ENCODE assay signal across 22 cellular contexts in the genomic region with DNA sequence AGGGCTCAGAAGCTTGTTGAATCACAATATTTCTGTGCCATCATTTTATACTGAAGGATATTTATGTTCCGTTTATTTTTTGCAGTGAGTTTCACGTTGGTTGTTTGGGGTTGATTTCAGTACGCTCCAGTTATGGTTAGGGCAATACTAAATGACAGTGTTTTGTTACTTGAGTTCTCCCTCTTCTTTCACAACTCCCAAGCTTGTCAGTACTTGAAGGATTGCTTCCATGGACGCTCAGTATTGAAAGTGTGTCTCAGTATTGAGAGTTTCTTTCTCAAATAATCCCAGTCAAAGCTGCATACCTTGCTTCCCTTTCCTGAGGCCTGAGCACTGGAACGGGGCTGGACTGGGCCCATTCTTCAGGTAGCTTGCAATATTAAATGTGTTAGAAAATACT. TPM values are rescaled to one million over a fixed set of nuclear protein-coding genes. Genes with fewer than 3 reads are reported as not detected.
DNase-seq lines count a peak whose midpoint lies in the region; FAIRE-seq and TF ChIP-seq lines count a peak whose summit lies in the region.
"Had no signal": no experiment of that assay in that cellular context is flagged by ENCODE, and none has a peak within 500 bp of the region (broad histone marks: within the 10 kb centered on the region; RNA-seq: fewer than 3 reads in every experiment).

No MANE protein-coding gene starts in this region.

- no peaks in the 10 kb centered on the region for H3K9me3 Mint-ChIP-seq in glutamatergic neuron (ENCODE audit: unreplicated experiment)
- H3K9me3 Mint-ChIP-seq: CD8-positive, alpha-beta T cell; H9 had no signal

- DNase-seq in mammary epithelial cell (peak; percentile 59), breast epithelium (ENCODE audit: low spot score in 2 of 2) (no peak), bronchial epithelial cell (ENCODE audit: low read depth) (peak; percentile 73), keratinocyte (ENCODE audit: low read depth, low spot score) (no peak), GM03348 (ENCODE audit: low spot score) (no peak), glutamatergic neuron (no peak), activated T-cell treated with anti-CD3 and anti-CD28 coated beads for 4 hours (no peak)
- DNase-seq: Caco-2; CD4-positive, CD25-positive, alpha-beta regulatory T cell; CD8-positive, alpha-beta T cell; DMS153; DND-41; GM23248; H9 had no signal

- TF ChIP-seq CTCF in mammary epithelial cell (conservative IDR thresholded peaks at IDR 0.05 in 1 of 2, IDR thresholded peaks at IDR 0.05 in 1 of 2; ENCODE audit: extremely low read depth in 1 of 2, insufficient read depth in 1 of 2, low read depth in 1 of 2, low read length in 2 of 2), result no peak
- TF ChIP-seq CTCF in breast epithelium (IDR thresholded peaks at IDR 0.05), result no peak
- no peak for TF ChIP-seq CTCF in bronchial epithelial cell (IDR thresholded peaks at IDR 0.05; ENCODE audit: insufficient read depth, low read length, severe bottlenecking)
- TF ChIP-seq CTCF in keratinocyte (optimal IDR thresholded peaks at IDR 0.05 in 1 of 3, IDR thresholded peaks at IDR 0.05 in 1 of 3, conservative IDR thresholded peaks at IDR 0.05 in 1 of 3; ENCODE audit: extremely low read depth in 1 of 3, insufficient read depth in 2 of 3, low read length in 3 of 3), result no peak
- no peak for TF ChIP-seq CTCF in glutamatergic neuron (IDR thresholded peaks at IDR 0.05; ENCODE audit: partially characterized antibody, unreplicated experiment)

- H3K36me3 ChIP-seq in mammary epithelial cell (ENCODE audit: insufficient read depth, low read length), result no peaks in the 10 kb centered on the region
- no peaks in the 10 kb centered on the region for H3K36me3 ChIP-seq in breast epithelium
- no peaks in the 10 kb centered on the region for H3K36me3 ChIP-seq in bronchial epithelial cell (ENCODE audit: control insufficient read depth, insufficient read depth, low read length)
- no peaks in the 10 kb centered on the region for H3K36me3 ChIP-seq in keratinocyte (ENCODE audit: control insufficient read depth in 2 of 2, extremely low read depth in 1 of 2, insufficient read depth in 2 of 2, low read length in 2 of 2)
- H3K36me3 ChIP-seq: BLaER1 had no signal

- H3K27ac ChIP-seq in mammary epithelial cell (ENCODE audit: insufficient read depth, low read depth, low read length) (no peak overlapping the region), breast epithelium (no peak overlapping the region), keratinocyte (ENCODE audit: control insufficient read depth, insufficient read depth, low read length) (no peak overlapping the region)
- H3K27ac ChIP-seq: 22Rv1, BLaER1, C4-2B, GM23248 had no signal

- H3K9me1 ChIP-seq in keratinocyte (ENCODE audit: control insufficient read depth, extremely low read depth, insufficient read depth, low read length), result no peaks in the 10 kb centered on the region

- H3K27ac Mint-ChIP-seq in glutamatergic neuron (ENCODE audit: unreplicated experiment), result no peak overlapping the region
- H3K27ac Mint-ChIP-seq: B cell; CD4-positive, CD25-positive, alpha-beta regulatory T cell; CD8-positive, alpha-beta T cell; H9 had no signal

- H3K4me2 ChIP-seq in mammary epithelial cell (ENCODE audit: insufficient read depth, low read depth, low read length) (peak overlapping the region; percentile 53), keratinocyte (ENCODE audit: control insufficient read depth, extremely low read depth, insufficient read depth, low read depth, low read length) (no peak overlapping the region)
- H3K4me2 ChIP-seq: BLaER1 had no signal

- peaks cover 6% of the 10 kb centered on the region for H3K4me1 ChIP-seq in mammary epithelial cell (ENCODE audit: insufficient read depth, low read length)
- no peaks in the 10 kb centered on the region for H3K4me1 ChIP-seq in breast epithelium
- H3K4me1 ChIP-seq in keratinocyte (ENCODE audit: control insufficient read depth, extremely low read depth, insufficient read depth, low read length), result peaks cover 4% of the 10 kb centered on the region
- H3K4me1 ChIP-seq: BLaER1, Caco-2 had no signal

- no peaks in the 10 kb centered on the region for H3K36me3 Mint-ChIP-seq in glutamatergic neuron (ENCODE audit: unreplicated experiment)
- H3K36me3 Mint-ChIP-seq: CD4-positive, CD25-positive, alpha-beta regulatory T cell; CD8-positive, alpha-beta T cell had no signal

- CTCF ChIA-PET in mammary epithelial cell (lab: Charles Lee; ENCODE audit: low non-redundant PET), result no interaction called here

- in situ Hi-C loops in mammary epithelial cell (cut with MboI; ENCODE audit: low sequenced_read_pairs in 2 of 2), result loop anchor here (10.0 to 25.0 kb wide), 3 partner anchors 126 to 1044 kb away; no protein-coding TSS in a partner anchor

- H3K4me3 ChIP-seq in mammary epithelial cell (replicated peaks in 1 of 3; ENCODE audit: insufficient read depth in 1 of 3, low read depth in 2 of 3, low read length in 3 of 3) (no peak overlapping the region), breast epithelium (no peak overlapping the region), bronchial epithelial cell (ENCODE audit: low read depth, low read length) (no peak overlapping the region), keratinocyte (ENCODE audit: control insufficient read depth in 2 of 3, extremely low read depth in 1 of 3, insufficient read depth in 2 of 3, low read depth in 1 of 3, low read length in 3 of 3) (no peak overlapping the region)
- H3K4me3 ChIP-seq: BLaER1, GM12878, GM23248 had no signal

- no peak overlapping the region for H3K4me3 Mint-ChIP-seq in glutamatergic neuron (ENCODE audit: unreplicated experiment)
- H3K4me3 Mint-ChIP-seq: B cell; CD4-positive, CD25-positive, alpha-beta regulatory T cell; CD8-positive, alpha-beta T cell; H9 had no signal

- FAIRE-seq in bronchial epithelial cell (lab: Jason Lieb, UNC) (no peak), keratinocyte (lab: Jason Lieb, UNC) (peak; percentile 56)
- FAIRE-seq: A204.1, G401.6, GM12878, GM19239 had no signal

- dilution Hi-C loops in mammary epithelial cell (cut with HindIII; ENCODE audit: low sequenced_read_pairs), result loop anchor here (5.0 kb wide), 1 partner anchor 539 kb away; no protein-coding TSS in a partner anchor
- dilution Hi-C loops in keratinocyte (cut with MboI; ENCODE audit: extremely low pct_ligation_motif_present, low sequenced_read_pairs), result no loop called here

- TF ChIP-seq POLR2A in breast epithelium (IDR thresholded peaks at IDR 0.05), result no peak

- H3K9ac ChIP-seq in mammary epithelial cell (ENCODE audit: insufficient read depth, low read length) (no peak overlapping the region), keratinocyte (ENCODE audit: control insufficient read depth, extremely low read depth, insufficient read depth, low read length) (no peak overlapping the region)
- H3K9ac ChIP-seq: BLaER1, GM23248 had no signal

- H4K20me1 ChIP-seq in mammary epithelial cell (ENCODE audit: insufficient read depth, low read length) (no peaks in the 10 kb centered on the region), keratinocyte (ENCODE audit: control insufficient read depth, extremely low read depth, insufficient read depth, low read length) (no peaks in the 10 kb centered on the region)
- H4K20me1 ChIP-seq: BLaER1 had no signal

- WGBS in mammary epithelial cell (ENCODE audit: low coverage, missing lambda C conversion rate), result 28% methylated on average over 5 of the region's 5 CpGs

- no peaks in the 10 kb centered on the region for H3K9me3 ChIP-seq in mammary epithelial cell (replicated peaks; ENCODE audit: insufficient read depth, low read length)
- H3K9me3 ChIP-seq in breast epithelium, result no peaks in the 10 kb centered on the region
- H3K9me3 ChIP-seq in keratinocyte (ENCODE audit: control insufficient read depth, low read depth, low read length), result no peaks in the 10 kb centered on the region
- H3K9me3 ChIP-seq: BLaER1, Caco-2 had no signal

- H2AFZ ChIP-seq in mammary epithelial cell (ENCODE audit: low read depth, low read length) (peak overlapping the region; percentile 89), keratinocyte (ENCODE audit: control insufficient read depth, low read length) (peak overlapping the region; percentile 43)
- H2AFZ ChIP-seq: GM23248 had no signal

- no peaks in the 10 kb centered on the region for H3K79me2 ChIP-seq in mammary epithelial cell (ENCODE audit: insufficient read depth, low read length)
- no peaks in the 10 kb centered on the region for H3K79me2 ChIP-seq in keratinocyte (ENCODE audit: control insufficient read depth, insufficient read depth, low read length)

- no peaks in the 10 kb centered on the region for H3K4me1 Mint-ChIP-seq in glutamatergic neuron (ENCODE audit: low read depth, unreplicated experiment)
- H3K4me1 Mint-ChIP-seq: B cell; CD4-positive, CD25-positive, alpha-beta regulatory T cell; H9 had no signal

- BruUV-seq in mammary epithelial cell (replicated peaks; lab: Mats Ljungman, UMichigan), result no TSS peak

- H3K27me3 ChIP-seq in mammary epithelial cell (ENCODE audit: insufficient read depth, low read length), result no peaks in the 10 kb centered on the region
- no peaks in the 10 kb centered on the region for H3K27me3 ChIP-seq in breast epithelium
- H3K27me3 ChIP-seq in bronchial epithelial cell (ENCODE audit: control insufficient read depth, insufficient read depth, low read length), result no peaks in the 10 kb centered on the region
- H3K27me3 ChIP-seq in keratinocyte (ENCODE audit: control insufficient read depth, extremely low read depth, insufficient read depth, low read length), result no peaks in the 10 kb centered on the region
- H3K27me3 ChIP-seq: BLaER1 had no signal

- no peaks in the 10 kb centered on the region for H3K27me3 Mint-ChIP-seq in glutamatergic neuron (ENCODE audit: unreplicated experiment)

- intact Hi-C loops in mammary epithelial cell (cut with micrococcal nuclease) (no loop called here), breast epithelium (cut with DNase I; ENCODE audit: low total_unique reads) (loop anchor here (10.0 kb wide), 1 partner anchor 136 kb away; no protein-coding TSS in a partner anchor)

RNA-seq across cellular contexts. Expression of a gene that starts 38.9 kb away (rescaled TPM):
- total RNA-seq in mammary epithelial cell, result 10 to 100 TPM in 1 of 2 donors, 1 to 10 TPM in 1; 8.5 to 17.3 TPM
- polyA plus RNA-seq in mammary epithelial cell, result 4.3 TPM
- 0.31 TPM for polyA minus RNA-seq in mammary epithelial cell
- 10 to 100 TPM in 2 of 3 donors, 1 to 10 TPM in 1; 8.2 to 11.1 (median 10.4) TPM for total RNA-seq in breast epithelium
- total RNA-seq in bronchial epithelial cell, result 6.1 and 8.7 TPM in 2 replicates
- polyA plus RNA-seq in keratinocyte, result 3.7 to 6.5 TPM (median 5.5 TPM) in 3 replicates
- 7.6 TPM for polyA plus RNA-seq in keratinocyte (2011; ENCODE audit: low read depth)
- 4.6 and 8.2 TPM in 2 replicates for polyA plus RNA-seq in keratinocyte (2011; cell fraction: cytosol; rRNA removed)
- polyA plus RNA-seq in keratinocyte (2011; cell fraction: nucleus; rRNA removed), result 8.1 and 9.2 TPM in 2 replicates
- 3.5 and 5.8 TPM in 2 replicates for polyA plus RNA-seq in keratinocyte (2012; ENCODE audit: low replicate concordance)
- 0.26 to 2.7 TPM (median 2.6 TPM) in 3 replicates for polyA minus RNA-seq in keratinocyte
- 2.9 TPM for polyA minus RNA-seq in keratinocyte (2011; cell fraction: cytosol; rRNA and poly(A)+ RNA removed)
- polyA minus RNA-seq in keratinocyte (2011; cell fraction: nucleus; rRNA and poly(A)+ RNA removed), result 2.5 and 5.7 TPM in 2 replicates
- 1.7 TPM for total RNA-seq in glutamatergic neuron (ENCODE audit: unreplicated experiment)

RNA-seq across cellular contexts. Expression of a gene that starts 39.1 kb away (rescaled TPM):
- 10 to 100 TPM in 1 of 2 donors, 1 to 10 TPM in 1; 6.7 to 12.1 TPM for total RNA-seq in mammary epithelial cell
- 0.85 TPM for polyA plus RNA-seq in mammary epithelial cell
- polyA minus RNA-seq in mammary epithelial cell, result 1.2 TPM
- 10 to 100 TPM in 2 of 3 donors, 1 to 10 TPM in 1; 5.9 to 50.9 (median 13.9) TPM for total RNA-seq in breast epithelium
- 4.7 and 11.9 TPM in 2 replicates for total RNA-seq in bronchial epithelial cell
- polyA plus RNA-seq in keratinocyte, result 0.80 to 1.5 TPM (median 0.90 TPM) in 3 replicates
- polyA plus RNA-seq in keratinocyte (2011; ENCODE audit: low read depth), result 26.0 TPM
- polyA plus RNA-seq in keratinocyte (2011; cell fraction: cytosol; rRNA removed), result 1.0 TPM in 2 replicates
- 2.5 and 4.8 TPM in 2 replicates for polyA plus RNA-seq in keratinocyte (2011; cell fraction: nucleus; rRNA removed)
- polyA plus RNA-seq in keratinocyte (2012; ENCODE audit: low replicate concordance), result 2.8 and 3.1 TPM in 2 replicates
- polyA minus RNA-seq in keratinocyte, result 0.33 to 0.96 TPM in 2 of 3 replicates, not detected in the other
- polyA minus RNA-seq in keratinocyte (2011; cell fraction: cytosol; rRNA and poly(A)+ RNA removed), result not detected
- 0.53 and 2.2 TPM in 2 replicates for polyA minus RNA-seq in keratinocyte (2011; cell fraction: nucleus; rRNA and poly(A)+ RNA removed)
- 5.3 TPM for total RNA-seq in glutamatergic neuron (ENCODE audit: unreplicated experiment)
- total RNA-seq: CD8-positive, alpha-beta T cell had no signal

Comparison
In these comparisons a context has a peak if more than half of its experiments do, and no peak if none do; other contexts are left out.
1. DNase-seq: peak in mammary epithelial cell (single experiment) and bronchial epithelial cell (single experiment); none in breast epithelium (0 of 2), keratinocyte (single experiment), GM03348 (single experiment), glutamatergic neuron (single experiment) and activated T-cell treated with anti-CD3 and anti-CD28 coated beads for 4 hours (single experiment).